11 cellular contexts compared by ENCODE assay signal in genomic region chr5:131595088-131596033, GRCh38. TPM values are rescaled to one million over a fixed set of nuclear protein-coding genes. Genes with fewer than 3 reads are reported as not detected.
DNase-seq lines count a peak whose midpoint lies in the region; ATAC-seq and TF ChIP-seq lines count a peak whose summit lies in the region.
"Had no signal": no experiment of that assay in that cellular context is flagged by ENCODE, and none has a peak within 500 bp of the region (broad histone marks: within the 10 kb centered on the region; RNA-seq: fewer than 3 reads in every experiment).

No MANE protein-coding gene starts in this region.

- 0 out of 2 replicates have a peak overlapping the region, but pooled peaks have one; percentile 26 for H3K27ac ChIP-seq in BLaER1
- no peak overlapping the region for H3K27ac ChIP-seq in neural progenitor cell
- H3K27ac ChIP-seq: thoracic aorta had no signal

- intact Hi-C loops in MCF 10A (cut with micrococcal nuclease), result no loop called here

- no peak for DNase-seq in GM03348 (ENCODE audit: low spot score)
- no peak for DNase-seq in H7
- DNase-seq in neural progenitor cell (ENCODE audit: low spot score), result no peak
- no peak for DNase-seq in MCF 10A (ENCODE audit: unreplicated experiment)
- DNase-seq: MV-4-11 had no signal

- peaks cover 3% of the 10 kb centered on the region for H3K36me3 Mint-ChIP-seq in activated naive CD8-positive, alpha-beta T cell
- H3K36me3 Mint-ChIP-seq in neural progenitor cell (peaks cover 39% of the 10 kb centered on the region), MCF 10A (ENCODE audit: insufficient read depth, unreplicated experiment) (peaks cover 19% of the 10 kb centered on the region)

- peak overlapping the region; percentile 56 for H3K4me3 Mint-ChIP-seq in activated naive CD8-positive, alpha-beta T cell
- H3K4me3 Mint-ChIP-seq in neural progenitor cell, result no peak overlapping the region
- no peak overlapping the region for H3K4me3 Mint-ChIP-seq in MCF 10A (ENCODE audit: unreplicated experiment)

- POLR2A ChIA-PET in MCF 10A (lab: Yijun Ruan, JAX), result interaction anchor here (0.7 kb wide), 1 partner anchor 29 kb away, joined by 3 read pairs; no protein-coding TSS in a partner anchor

- H3K9ac ChIP-seq in BLaER1 (no peak overlapping the region; the same call in 1 of the 2 replicates), neural progenitor cell (no peak overlapping the region)

- CTCF ChIA-PET in MCF 10A (lab: Yijun Ruan, JAX), result interaction anchor here (0.6 to 1.1 kb wide), 6 partner anchors 10 to 468 kb away, joined by 3 read pairs; no protein-coding TSS in a partner anchor

- no peaks in the 10 kb centered on the region for H3K27me3 Mint-ChIP-seq in activated naive CD8-positive, alpha-beta T cell
- H3K27me3 Mint-ChIP-seq in neural progenitor cell (ENCODE audit: insufficient read depth, low read depth) (peaks cover 3% of the 10 kb centered on the region), MCF 10A (ENCODE audit: insufficient read depth, unreplicated experiment) (no peaks in the 10 kb centered on the region)

- BruUV-seq in MCF 10A (replicated peaks; lab: Mats Ljungman, UMichigan), result no TSS peak

- H2AFZ ChIP-seq in neural progenitor cell (replicated peaks), result no peak overlapping the region

- H3K9me3 ChIP-seq in BLaER1 (peaks cover 13% of the 10 kb centered on the region; the same call in 1 of the 2 replicates), neural progenitor cell (ENCODE audit: low read depth) (no peaks in the 10 kb centered on the region)
- H3K9me3 ChIP-seq: thoracic aorta had no signal

- no peaks in the 10 kb centered on the region for H3K9me3 Mint-ChIP-seq in activated naive CD8-positive, alpha-beta T cell (ENCODE audit: low read depth)
- H3K9me3 Mint-ChIP-seq in neural progenitor cell (peaks cover 25% of the 10 kb centered on the region), MCF 10A (ENCODE audit: unreplicated experiment) (no peaks in the 10 kb centered on the region)

- H4K20me1 ChIP-seq in BLaER1 (peaks cover 64% of the 10 kb centered on the region), neural progenitor cell (ENCODE audit: low read depth) (no peaks in the 10 kb centered on the region)

- H3K27ac Mint-ChIP-seq in activated naive CD8-positive, alpha-beta T cell, result peak overlapping the region; percentile 70
- no peak overlapping the region for H3K27ac Mint-ChIP-seq in neural progenitor cell
- no peak overlapping the region for H3K27ac Mint-ChIP-seq in MCF 10A (ENCODE audit: low read depth, unreplicated experiment)

- H3K27me3 ChIP-seq in BLaER1, result no peaks in the 10 kb centered on the region
- H3K27me3 ChIP-seq in H7 (ENCODE audit: control insufficient read depth, insufficient read depth, low read length), result no peaks in the 10 kb centered on the region
- no peaks in the 10 kb centered on the region for H3K27me3 ChIP-seq in neural progenitor cell

- peaks cover 60% of the 10 kb centered on the region for H3K36me3 ChIP-seq in BLaER1
- H3K36me3 ChIP-seq in H7 (replicated peaks; ENCODE audit: control insufficient read depth, insufficient read depth, low read length), result no peaks in the 10 kb centered on the region
- H3K36me3 ChIP-seq in neural progenitor cell, result no peaks in the 10 kb centered on the region
- H3K36me3 ChIP-seq: thoracic aorta had no signal

- H3K4me1 Mint-ChIP-seq in activated naive CD8-positive, alpha-beta T cell (ENCODE audit: low read depth), result peaks cover 66% of the 10 kb centered on the region
- H3K4me1 Mint-ChIP-seq in neural progenitor cell (no peaks in the 10 kb centered on the region), MCF 10A (ENCODE audit: insufficient read depth, unreplicated experiment) (no peaks in the 10 kb centered on the region)

- H3F3A ChIP-seq in neural progenitor cell (ENCODE audit: low read depth), result no peaks in the 10 kb centered on the region

- H3K79me2 ChIP-seq in neural progenitor cell (ENCODE audit: low read depth), result peaks cover 11% of the 10 kb centered on the region

- H3K4me3 ChIP-seq in BLaER1 (no peak overlapping the region), H7 (ENCODE audit: insufficient read depth, low read depth, low read length) (no peak overlapping the region), neural progenitor cell (no peak overlapping the region)
- H3K4me3 ChIP-seq: smooth muscle cell, thoracic aorta had no signal

- H3K4me2 ChIP-seq in BLaER1, result peak overlapping the region; percentile 55
- no peak overlapping the region for H3K4me2 ChIP-seq in neural progenitor cell
- H3K4me2 ChIP-seq: smooth muscle cell had no signal

- H3K4me1 ChIP-seq in BLaER1, result peaks cover 33% of the 10 kb centered on the region
- no peaks in the 10 kb centered on the region for H3K4me1 ChIP-seq in neural progenitor cell

- TF ChIP-seq CTCF in neural progenitor cell (IDR thresholded peaks at IDR 0.05), result no peak
- TF ChIP-seq CTCF in MCF 10A (IDR thresholded peaks at IDR 0.05; ENCODE audit: unreplicated experiment), result no peak

- ATAC-seq in GM18907 (IDR thresholded peaks at IDR 0.05; ENCODE audit: unreplicated experiment) (peak; percentile 70), HG03196 (IDR thresholded peaks at IDR 0.05; ENCODE audit: unreplicated experiment) (peak; percentile 63)

RNA-seq across cellular contexts. Expression of gene RAPGEF6, which starts 39.7 kb away (rescaled TPM):
- 6.1 and 11.7 TPM in 2 replicates for total RNA-seq in H7 (2014; rRNA removed; shearing (Covaris generic))
- 15.4 and 18.1 TPM in 2 replicates for total RNA-seq in neural progenitor cell (ENCODE audit: low replicate concordance)
- 20.5 and 23.4 TPM in 2 replicates for total RNA-seq in MCF 10A (2022)
